In the genomic region with DNA sequence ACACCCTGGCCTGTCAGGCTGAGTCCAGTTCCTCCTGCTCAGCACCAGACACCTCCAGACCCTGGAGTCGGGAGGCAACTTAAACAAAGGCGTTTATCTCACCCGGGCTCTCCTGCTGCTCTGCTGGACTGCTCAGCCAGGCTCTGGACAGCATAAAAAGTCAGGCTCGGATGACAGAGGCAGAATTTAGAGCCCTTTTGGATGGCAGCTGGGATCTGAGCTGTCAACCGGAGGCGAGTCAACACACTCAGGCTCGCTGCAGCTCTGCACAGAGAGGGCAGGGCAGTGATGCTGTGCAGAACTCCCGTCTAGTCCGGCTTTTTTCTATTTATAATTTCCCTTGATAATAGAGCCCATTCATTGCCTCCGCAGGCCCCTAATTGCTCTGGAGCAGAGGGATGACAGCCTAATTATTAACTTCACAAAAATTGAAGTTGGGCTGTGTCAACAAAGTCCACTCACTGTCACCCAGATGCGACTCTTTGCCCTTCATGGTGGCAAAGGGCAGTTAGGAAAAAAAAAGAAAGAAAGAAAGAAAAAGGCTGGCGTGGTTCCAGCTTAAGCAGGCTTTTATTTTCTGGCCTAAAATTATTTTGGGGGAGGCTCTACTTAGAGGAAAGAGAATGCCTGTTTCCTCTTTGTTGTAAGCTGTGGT, we compare ENCODE assay signal across 1 cellular context.
TF ChIP-seq lines count a peak whose summit lies in the region.

No MANE protein-coding gene starts in this region.

TF ChIP-seq in H1, 55 proteins besides CTCF, POLR2A, EP300 and RAD21:
- TF ChIP-seq SIN3A (conservative IDR thresholded peaks at IDR 0.05 in 1 of 2, IDR thresholded peaks at IDR 0.05 in 1 of 2; ENCODE audit: low read depth in 1 of 2, low read length in 2 of 2): no peak
- TF ChIP-seq HDAC2 (IDR thresholded peaks at IDR 0.05; ENCODE audit: borderline replicate concordance in 1 of 2, low read depth in 2 of 2, low read length in 2 of 2): no peak
